Comparison of ENCODE assay signal across 25 cellular contexts in the genomic region with DNA sequence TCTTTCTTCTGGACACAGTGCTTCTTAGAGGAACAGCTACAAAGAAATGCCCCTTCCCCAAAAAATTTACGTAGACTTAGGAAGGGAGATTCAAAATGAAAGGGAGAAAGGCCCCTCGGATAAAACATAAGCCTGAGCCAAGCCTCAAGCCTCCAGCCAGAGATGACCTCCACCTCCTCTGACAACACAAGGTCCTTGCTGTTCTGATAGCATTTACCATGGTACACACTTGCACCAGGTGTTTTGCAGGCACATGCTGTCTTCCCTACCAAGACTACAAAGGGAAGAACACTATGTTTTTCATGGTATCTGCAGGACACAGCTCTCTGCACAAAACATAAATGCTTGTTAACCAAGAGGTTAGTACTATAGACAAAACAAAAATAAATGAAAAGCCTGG.
"Had no signal": no experiment of that assay in that cellular context is flagged by ENCODE, and none has a peak within 500 bp of the region (broad histone marks: within the 10 kb centered on the region; RNA-seq: fewer than 3 reads in every experiment).

No MANE protein-coding gene starts in this region.

- H3K36me3 ChIP-seq: gastroesophageal sphincter, neutrophil, thoracic aorta, uterus had no signal

- H3K9me3 ChIP-seq: esophagus muscularis mucosa, gastroesophageal sphincter, heart right ventricle, neutrophil, spleen, thoracic aorta, tibial nerve, upper lobe of right lung, uterus had no signal

- H3K27ac ChIP-seq: coronary artery, esophagus muscularis mucosa, foreskin keratinocyte, gastroesophageal sphincter, heart right ventricle, neutrophil, parathyroid adenoma, skin epidermis, spleen, thoracic aorta, tibial nerve, upper lobe of right lung, uterus had no signal

- H3K4me3 ChIP-seq: coronary artery, esophagus muscularis mucosa, gastroesophageal sphincter, heart right ventricle, lung, skin epidermis, spleen, thoracic aorta, tibial nerve, upper lobe of right lung, uterus had no signal

- FAIRE-seq: endothelial cell of umbilical vein, islet of Langerhans had no signal

- H3K27me3 ChIP-seq: esophagus muscularis mucosa, foreskin keratinocyte, gastroesophageal sphincter, heart right ventricle, neutrophil, spleen, tibial nerve, upper lobe of right lung, uterus had no signal

- ATAC-seq: foreskin keratinocyte; gastroesophageal sphincter; natural killer cell treated with Interleukin-12 subunit alpha and Interleukin-12 subunit beta and Interleukin-15 and Interleukin-18, amount 100 ng/mL, for 72 hours; stimulated activated memory B cell treated with anti-CD40 and anti-IgM and Interleukin-4, amounts not matched to agents 10 μg/mL and 1 μg/mL and 100 μg/mL, for 72 hours; upper lobe of right lung had no signal

- H2AFZ ChIP-seq: parathyroid adenoma had no signal

- DNase-seq: dermis blood vessel endothelial cell; effector memory CD4-positive, alpha-beta T cell; foreskin keratinocyte; heart right ventricle; hippocampal formation; kidney glomerular epithelial cell; left colon; naive B cell; spleen; stimulated activated CD4-positive, alpha-beta T cell treated with anti-CD3 and anti-CD28 coated beads, Interleukin-4, amount 100 ng/mL, for 4 hours; upper lobe of right lung; uterus had no signal

- H3K9ac ChIP-seq: parathyroid adenoma had no signal

- H3K4me1 ChIP-seq: uterus had no signal
